Comparison of ENCODE assay signal across 10 cellular contexts in genomic region chr15:82081904-82082810, GRCh38. TPM values are rescaled to one million over a fixed set of nuclear protein-coding genes. Genes with fewer than 3 reads are reported as not detected.
DNase-seq lines count a peak whose midpoint lies in the region; ATAC-seq and TF ChIP-seq lines count a peak whose summit lies in the region.
"Had no signal": no experiment of that assay in that cellular context is flagged by ENCODE, and none has a peak within 500 bp of the region (broad histone marks: within the 10 kb centered on the region; RNA-seq: fewer than 3 reads in every experiment).

No MANE protein-coding gene starts in this region.

- H3K9me3 ChIP-seq in WERI-Rb-1 (ENCODE audit: severe bottlenecking): no peaks in the 10 kb centered on the region
- no peaks in the 10 kb centered on the region for H3K9me3 ChIP-seq in left lung
- H3K9me3 ChIP-seq: HAP-1 had no signal

- no peaks in the 10 kb centered on the region for H3K27me3 ChIP-seq in WERI-Rb-1 (ENCODE audit: insufficient read depth, low read depth, severe bottlenecking)
- H3K27me3 ChIP-seq in left lung: peaks cover 0 to 28% of the 10 kb centered on the region in 2 donors

- H3K36me3 ChIP-seq in WERI-Rb-1: no peaks in the 10 kb centered on the region
- no peaks in the 10 kb centered on the region for H3K36me3 ChIP-seq in left lung
- H3K36me3 ChIP-seq: HAP-1 had no signal

- H3K4me1 ChIP-seq in left lung: no peaks in the 10 kb centered on the region
- H3K4me1 ChIP-seq: HAP-1 had no signal

- ATAC-seq in left lung: peak; percentile 65

- TF ChIP-seq CTCF in C4-2B (conservative IDR thresholded peaks at IDR 0.05) (no peak), WERI-Rb-1 (IDR thresholded peaks at IDR 0.05; ENCODE audit: low read depth, low read length) (peak; percentile 27; the same call in 1 of the 2 replicates), left lung (IDR thresholded peaks at IDR 0.05) (no peak)

- DNase-seq in HS-5 (ENCODE audit: low read depth): peak; percentile 41
- DNase-seq in WERI-Rb-1: peak; percentile 18
- peak in 1 of 2 donors; percentile 49 for DNase-seq in left lung
- no peak for DNase-seq in T-helper 2 cell
- DNase-seq in dermis blood vessel endothelial cell: no peak
- DNase-seq in NCI-H345 treated with DMSO at 0.1 percent for 48 hours (lab: John Stamatoyannopoulos, UW; ENCODE audit: unreplicated experiment): no peak
- DNase-seq in NCI-H526 treated with DMSO at 0.1 percent for 48 hours (lab: John Stamatoyannopoulos, UW): no peak
- DNase-seq: NCI-H187 had no signal

- intact Hi-C loops in left lung (cut with DNase I): no loop called here

- peak overlapping the region; percentile 2; the same call in 1 of the 2 replicates for H3K27ac ChIP-seq in C4-2B
- no peak overlapping the region for H3K27ac ChIP-seq in WERI-Rb-1
- no peak overlapping the region for H3K27ac ChIP-seq in left lung

- H3K4me3 ChIP-seq in WERI-Rb-1 (ENCODE audit: low read depth, low read length) (no peak overlapping the region), left lung (no peak overlapping the region)
- H3K4me3 ChIP-seq: HAP-1 had no signal

RNA-seq across cellular contexts. Expression of gene MEX3B, which starts 36.3 kb away (rescaled TPM):
- total RNA-seq in left lung: 1 to 10 TPM; 2.5 to 4.9 TPM
- 9.7 and 11.6 TPM in 2 replicates for total RNA-seq in dermis blood vessel endothelial cell

Comparison
In these comparisons a context has a peak if more than half of its experiments do, and no peak if none do; other contexts are left out.
1. DNase-seq: peak in HS-5 (single experiment) and WERI-Rb-1 (single experiment); none in T-helper 2 cell (0 of 5), dermis blood vessel endothelial cell (single experiment), NCI-H345 treated with DMSO at 0.1 percent for 48 hours (single experiment) and NCI-H526 treated with DMSO at 0.1 percent for 48 hours (single experiment).